21 cellular contexts compared by ENCODE assay signal in the genomic region with DNA sequence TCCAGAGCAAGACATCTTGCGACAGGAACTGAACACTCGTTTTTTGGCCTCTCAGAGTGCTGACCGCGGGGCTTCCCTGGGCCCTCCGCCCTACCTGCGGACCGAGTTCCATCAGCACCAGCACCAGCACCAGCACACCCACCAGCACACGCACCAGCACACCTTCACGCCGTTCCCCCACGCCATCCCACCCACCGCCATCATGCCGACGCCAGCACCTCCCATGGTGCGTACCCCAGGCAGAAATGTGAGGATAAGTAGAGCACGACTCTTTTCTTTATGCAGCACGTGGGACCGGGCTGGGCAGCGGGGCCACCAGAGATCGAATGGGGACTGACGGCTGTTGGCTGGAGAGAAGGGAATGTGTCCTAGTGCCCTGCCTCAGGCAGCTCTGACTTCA.
"Had no signal": no experiment of that assay in that cellular context is flagged by ENCODE, and none has a peak within 500 bp of the region (broad histone marks: within the 10 kb centered on the region; RNA-seq: fewer than 3 reads in every experiment).

No MANE protein-coding gene starts in this region.

- H3K27ac Mint-ChIP-seq: mesothelial cell of epicardium; stimulated activated naive CD8-positive, alpha-beta T cell treated with anti-CD3 and anti-CD28 coated beads, Interleukin-15, amount 100 ng/mL, for 72 hours had no signal

- ATAC-seq: left ventricle myocardium superior; lower lobe of right lung; mucosa of descending colon; natural killer cell treated with Interleukin-12 subunit alpha and Interleukin-12 subunit beta and Interleukin-15 and Interleukin-18, amount 100 ng/mL, for 72 hours; pancreas; stimulated activated naive CD8-positive, alpha-beta T cell treated with anti-CD3 and anti-CD28 coated beads, Interleukin-15, amount 100 ng/mL, for 72 hours had no signal

- H3K4me1 Mint-ChIP-seq: mesothelial cell of epicardium; stimulated activated naive CD8-positive, alpha-beta T cell treated with anti-CD3 and anti-CD28 coated beads, Interleukin-15, amount 100 ng/mL, for 72 hours had no signal

- H3K9me3 Mint-ChIP-seq: mesothelial cell of epicardium; naive B cell; natural killer cell treated with Interleukin-12 subunit alpha and Interleukin-12 subunit beta and Interleukin-15 and Interleukin-18, amount 100 ng/mL, for 72 hours; stimulated activated naive CD8-positive, alpha-beta T cell treated with anti-CD3 and anti-CD28 coated beads, Interleukin-15, amount 100 ng/mL, for 72 hours had no signal

- H3K4me1 ChIP-seq: lower lobe of right lung, pancreas, right lobe of liver, thyroid gland had no signal

- H3K36me3 Mint-ChIP-seq: natural killer cell treated with Interleukin-12 subunit alpha and Interleukin-12 subunit beta and Interleukin-15 and Interleukin-18, amount 100 ng/mL, for 72 hours had no signal

- H3K27ac ChIP-seq: lower lobe of right lung, neutrophil, pancreas, right lobe of liver, thyroid gland had no signal

- H3K4me3 Mint-ChIP-seq: mesothelial cell of epicardium; natural killer cell treated with Interleukin-12 subunit alpha and Interleukin-12 subunit beta and Interleukin-15 and Interleukin-18, amount 100 ng/mL, for 72 hours; stimulated activated naive CD8-positive, alpha-beta T cell treated with anti-CD3 and anti-CD28 coated beads, Interleukin-15, amount 100 ng/mL, for 72 hours had no signal

- H3K27me3 ChIP-seq: dorsolateral prefrontal cortex, neutrophil, pancreas, right lobe of liver, thyroid gland had no signal

- H3K27me3 Mint-ChIP-seq: naive B cell; natural killer cell treated with Interleukin-12 subunit alpha and Interleukin-12 subunit beta and Interleukin-15 and Interleukin-18, amount 100 ng/mL, for 72 hours; stimulated activated naive CD8-positive, alpha-beta T cell treated with anti-CD3 and anti-CD28 coated beads, Interleukin-15, amount 100 ng/mL, for 72 hours had no signal

- DNase-seq: central memory CD4-positive, alpha-beta T cell; cortex of kidney; dorsolateral prefrontal cortex; effector CD4-positive, alpha-beta T cell; left ventricle myocardium superior; lower lobe of right lung; mucosa of descending colon; naive B cell; pancreas; small intestine; stimulated activated CD4-positive, alpha-beta T cell treated with anti-CD3 and anti-CD28 coated beads, Interleukin-15, amount 100 ng/mL, for 24 hours; stimulated activated CD4-positive, alpha-beta T cell treated with anti-CD3 and anti-CD28 coated beads, Interleukin-2, amount 100 ng/mL, for 48 hours; stimulated activated CD8-positive, alpha-beta memory T cell treated with anti-CD3 and anti-CD28 coated beads, Interleukin-4, amount 100 ng/mL, for 48 hours; stimulated activated naive CD4-positive, alpha-beta T cell; stimulated activated naive CD8-positive, alpha-beta T cell treated with anti-CD3 and anti-CD28 coated beads, Interleukin-15, amount 100 ng/mL, for 72 hours; thyroid gland; trophoblast cell had no signal

- H3K4me3 ChIP-seq: dorsolateral prefrontal cortex, lower lobe of right lung, mucosa of descending colon, pancreas, right lobe of liver, thyroid gland had no signal

- H3K36me3 ChIP-seq: neutrophil, pancreas, thyroid gland had no signal
